ENCODE assay signal across 9 cellular contexts in the genomic region with DNA sequence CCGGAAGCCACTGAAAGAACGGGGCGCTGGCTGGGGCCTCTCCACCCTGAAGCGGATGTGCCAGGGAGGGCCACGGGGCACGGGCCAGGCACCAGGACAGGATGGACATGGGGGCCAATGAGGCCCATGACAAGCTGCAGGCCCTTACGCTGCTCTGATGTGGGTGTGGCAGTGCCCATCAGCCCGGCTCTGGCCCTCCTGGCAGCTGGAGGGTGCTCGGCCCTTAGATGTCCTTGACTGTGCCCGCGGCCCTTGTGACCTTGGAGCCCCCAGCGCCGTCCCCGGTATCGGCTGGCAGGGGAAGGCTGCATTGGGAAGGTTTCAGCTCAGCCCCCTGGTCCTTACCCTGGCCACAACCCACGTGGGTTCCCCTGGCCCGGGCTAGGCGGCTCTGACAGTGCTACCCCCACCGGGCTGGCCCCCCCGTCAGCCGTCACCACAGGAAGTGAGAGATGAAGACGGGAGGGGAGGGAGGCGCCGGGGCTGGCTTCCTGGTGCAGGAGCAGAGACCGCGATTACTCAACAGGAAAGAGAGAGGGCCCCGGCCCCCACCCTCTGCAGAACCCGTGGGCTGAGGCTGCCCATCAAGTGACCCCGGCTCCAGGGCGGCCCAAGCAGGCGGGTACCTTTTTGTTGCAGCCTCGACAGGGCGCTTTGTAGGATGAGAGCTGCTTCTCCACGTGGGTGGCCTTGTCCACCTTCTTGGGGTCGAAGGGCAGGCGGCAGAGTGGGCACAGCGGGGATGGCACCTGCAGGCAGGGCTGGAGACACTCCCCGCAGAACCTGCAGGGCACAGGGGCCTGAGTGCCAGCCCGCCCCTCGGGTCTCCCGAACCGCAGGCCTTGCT. TPM values are rescaled to one million over a fixed set of nuclear protein-coding genes. Genes with fewer than 3 reads are reported as not detected.
A peak's percentile ranks its signal among the peaks of the same experiment; 100 is the strongest.
DNase-seq lines count a peak whose midpoint lies in the region; ATAC-seq, FAIRE-seq and TF ChIP-seq lines count a peak whose summit lies in the region.
"Had no signal": no experiment of that assay in that cellular context is flagged by ENCODE, and none has a peak within 500 bp of the region (broad histone marks: within the 10 kb centered on the region; RNA-seq: fewer than 3 reads in every experiment).

No MANE protein-coding gene starts in this region.

- H3K36me3 ChIP-seq in spleen: peaks cover 0 to 57% (median 42%) of the 10 kb centered on the region in 6 donors

- 4 to 14% (median 5%) methylated on average over 20 to 42 of the region's 42 CpGs for WGBS in spleen, 5 donors

- FAIRE-seq in GM12892 (lab: Jason Lieb, UNC): peak; percentile 98

- peak overlapping the region; percentile 17 to 96 (median 86) for H3K4me3 ChIP-seq in spleen

- TF ChIP-seq POLR2A in GM12892 (IDR thresholded peaks at IDR 0.05; ENCODE audit: low read depth, low read length) (peak; percentile 59; the same call in 1 of the 2 replicates), spleen (IDR thresholded peaks at IDR 0.05) (peak in 1 of 3 donors; percentile 64)

- peak; percentile 73 for ATAC-seq in HG02885 (IDR thresholded peaks at IDR 0.05; ENCODE audit: poor library complexity, unreplicated experiment)

- TF ChIP-seq CTCF in spleen (IDR thresholded peaks at IDR 0.05 in 8 of 11, conservative IDR thresholded peaks at IDR 0.05 in 3 of 11): peak in 2 of 11 experiments; percentile 5 to 21

- H3K9me3 ChIP-seq in spleen: no peaks in the 10 kb centered on the region

- intact Hi-C loops in cardiac septum (cut with DNase I): loop anchor here (5.0 kb wide), 1 partner anchor 44 kb away; no protein-coding TSS in a partner anchor
- intact Hi-C loops in spleen (cut with DNase I; ENCODE audit: low total_unique reads): loop anchor here (10.0 kb wide), 2 partner anchors 46 to 126 kb away; a partner anchor contains a TSS

- peaks cover 63 to 91% (median 83%) of the 10 kb centered on the region in 6 donors for H3K4me1 ChIP-seq in spleen

- peak; percentile 97 for DNase-seq in GM12892 (ENCODE audit: insufficient read length)
- peak; percentile 87 for DNase-seq in RPMI8226
- peak; percentile 99 for DNase-seq in activated gamma-delta T cell treated with Interleukin-2 at 50 U/mL for 16 hours
- DNase-seq in cardiac septum (ENCODE audit: low spot score): peak; percentile 98
- DNase-seq in spleen: peak; percentile 100
- no peak for DNase-seq in NCI-H2107 (lab: John Stamatoyannopoulos, UW)
- no peak for DNase-seq in SHP77 (lab: John Stamatoyannopoulos, UW)

- H3K27me3 ChIP-seq in spleen (replicated peaks in 1 of 7): no peaks in the 10 kb centered on the region

- peak overlapping the region; percentile 90 to 98 (median 94) for H3K27ac ChIP-seq in spleen

RNA-seq across cellular contexts. Expression of a gene that starts 5.3 kb away (rescaled TPM):
- 5.4 TPM for polyA plus RNA-seq in GM12892 (2012; ENCODE audit: missing spikeins)
- 17.1 TPM for total RNA-seq in cardiac septum
- 100 to 1,000 TPM in 3 of 7 donors, 10 to 100 TPM in 4; 63.7 to 135 (median 99.1) TPM for total RNA-seq in spleen
- 100 to 1,000 TPM in 1 of 3 donors, 10 to 100 TPM in 2; 55.7 to 132 (median 75.1) TPM for polyA plus RNA-seq in spleen

RNA-seq across cellular contexts. Expression of a gene that starts 5.4 kb away (rescaled TPM):
- polyA plus RNA-seq in GM12892 (2012; ENCODE audit: missing spikeins): 7.5 TPM
- total RNA-seq in cardiac septum (14.9 TPM), spleen (10 to 100 TPM in 4 of 7 donors, 1 to 10 TPM in 3; 7.2 to 28.2 (median 11.7) TPM)
- polyA plus RNA-seq in spleen: 10 to 100 TPM; 16.6 to 24.5 (median 16.8) TPM

RNA-seq across cellular contexts. Expression of a gene that starts 14.6 kb away (rescaled TPM):
- 1.0 TPM for polyA plus RNA-seq in GM12892 (2012; ENCODE audit: missing spikeins)
- total RNA-seq in cardiac septum: 0.97 TPM
- 1 to 10 TPM; 4.8 to 7.6 (median 6.0) TPM for total RNA-seq in spleen
- 1 to 10 TPM; 5.6 to 7.8 (median 7.1) TPM for polyA plus RNA-seq in spleen
- total RNA-seq: SK-MEL-5 had no signal

RNA-seq across cellular contexts. Expression of a gene that starts 38.0 kb away (rescaled TPM):
- polyA plus RNA-seq in GM12892 (2012; ENCODE audit: missing spikeins): 36.6 TPM
- 27.1 TPM for total RNA-seq in cardiac septum
- total RNA-seq in spleen: 10 to 100 TPM; 24.1 to 49.3 (median 35.1) TPM
- 10 to 100 TPM; 35.1 to 74.9 (median 57.3) TPM for polyA plus RNA-seq in spleen

RNA-seq across cellular contexts. Expression of a gene that starts 50.0 kb away (rescaled TPM):
- polyA plus RNA-seq in GM12892 (2012; ENCODE audit: missing spikeins): 132 TPM
- total RNA-seq in cardiac septum (26.8 TPM), spleen (100 to 1,000 TPM; 557 to 820 (median 628) TPM)
- 100 to 1,000 TPM; 649 to 925 (median 917) TPM for polyA plus RNA-seq in spleen

Comparison
In these comparisons a context has a peak if more than half of its experiments do, and no peak if none do; other contexts are left out.
1. DNase-seq: peak in GM12892 (single experiment), RPMI8226 (single experiment), activated gamma-delta T cell treated with Interleukin-2 at 50 U/mL for 16 hours (single experiment), cardiac septum (single experiment) and spleen (single experiment); none in NCI-H2107 (single experiment) and SHP77 (0 of 2).